ENCODE assay signal across 8 cellular contexts in genomic region chr7:142854505-142855400, GRCh38. TPM values are rescaled to one million over a fixed set of nuclear protein-coding genes. Genes with fewer than 3 reads are reported as not detected.
DNase-seq lines count a peak whose midpoint lies in the region; ATAC-seq and TF ChIP-seq lines count a peak whose summit lies in the region.

A gene with protein sequence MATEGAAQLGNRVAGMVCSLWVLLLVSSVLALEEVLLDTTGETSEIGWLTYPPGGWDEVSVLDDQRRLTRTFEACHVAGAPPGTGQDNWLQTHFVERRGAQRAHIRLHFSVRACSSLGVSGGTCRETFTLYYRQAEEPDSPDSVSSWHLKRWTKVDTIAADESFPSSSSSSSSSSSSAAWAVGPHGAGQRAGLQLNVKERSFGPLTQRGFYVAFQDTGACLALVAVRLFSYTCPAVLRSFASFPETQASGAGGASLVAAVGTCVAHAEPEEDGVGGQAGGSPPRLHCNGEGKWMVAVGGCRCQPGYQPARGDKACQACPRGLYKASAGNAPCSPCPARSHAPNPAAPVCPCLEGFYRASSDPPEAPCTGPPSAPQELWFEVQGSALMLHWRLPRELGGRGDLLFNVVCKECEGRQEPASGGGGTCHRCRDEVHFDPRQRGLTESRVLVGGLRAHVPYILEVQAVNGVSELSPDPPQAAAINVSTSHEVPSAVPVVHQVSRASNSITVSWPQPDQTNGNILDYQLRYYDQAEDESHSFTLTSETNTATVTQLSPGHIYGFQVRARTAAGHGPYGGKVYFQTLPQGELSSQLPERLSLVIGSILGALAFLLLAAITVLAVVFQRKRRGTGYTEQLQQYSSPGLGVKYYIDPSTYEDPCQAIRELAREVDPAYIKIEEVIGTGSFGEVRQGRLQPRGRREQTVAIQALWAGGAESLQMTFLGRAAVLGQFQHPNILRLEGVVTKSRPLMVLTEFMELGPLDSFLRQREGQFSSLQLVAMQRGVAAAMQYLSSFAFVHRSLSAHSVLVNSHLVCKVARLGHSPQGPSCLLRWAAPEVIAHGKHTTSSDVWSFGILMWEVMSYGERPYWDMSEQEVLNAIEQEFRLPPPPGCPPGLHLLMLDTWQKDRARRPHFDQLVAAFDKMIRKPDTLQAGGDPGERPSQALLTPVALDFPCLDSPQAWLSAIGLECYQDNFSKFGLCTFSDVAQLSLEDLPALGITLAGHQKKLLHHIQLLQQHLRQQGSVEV (plus strand): TSS chr7:142855076. CDS start chr7:142863228, 8,152 bp downstream.

- no peak for TF ChIP-seq CTCF in GM12864 (IDR thresholded peaks at IDR 0.05; ENCODE audit: low read depth, low read length, missing control alignments)
- no peak for TF ChIP-seq CTCF in HFFc6 (IDR thresholded peaks at IDR 0.05)
- no peak for TF ChIP-seq CTCF in coronary artery (IDR thresholded peaks at IDR 0.05)

- no peak for DNase-seq in GM12864 (ENCODE audit: low read depth)
- DNase-seq in HFFc6: no peak
- DNase-seq in MV-4-11 (lab: John Stamatoyannopoulos, UW): peak; percentile 51
- DNase-seq in activated CD4-positive, alpha-beta T cell treated with anti-CD3 and anti-CD28 coated beads for 24 hours (ENCODE audit: low read depth in 2 of 2): peak; percentile 47
- DNase-seq in coronary artery (ENCODE audit: low spot score): peak; percentile 87
- peak; percentile 90 for DNase-seq in left lobe of liver (ENCODE audit: low spot score)
- DNase-seq in stimulated activated CD4-positive, alpha-beta T cell treated with anti-CD3 and anti-CD28 coated beads, Interleukin-2, amount 100 ng/mL, for 4 hours (ENCODE audit: low read depth): peak; percentile 26
- no peak for DNase-seq in NCI-H774 (lab: John Stamatoyannopoulos, UW)

- H3K4me3 ChIP-seq in GM12864 (ENCODE audit: low read depth, low read length) (peak within 1 kb of the TSS; percentile 58), coronary artery (peak within 1 kb of the TSS; percentile 81)

- H3K27ac ChIP-seq in coronary artery: peak within 1 kb of the TSS; percentile 33 to 79

- peaks cover 19% of the 10 kb centered on the region for H3K27me3 Mint-ChIP-seq in HFFc6 (ENCODE audit: insufficient read depth)

- peak within 1 kb of the TSS; percentile 93 for H3K4me3 Mint-ChIP-seq in HFFc6

- H3K27ac Mint-ChIP-seq in HFFc6: no peak within 1 kb of the TSS

- no peaks in the 10 kb centered on the region for H3K9me3 Mint-ChIP-seq in HFFc6

- H3K4me1 Mint-ChIP-seq in HFFc6 (ENCODE audit: low read depth): peaks cover 13% of the 10 kb centered on the region

- no peaks in the 10 kb centered on the region for H3K36me3 Mint-ChIP-seq in HFFc6 (ENCODE audit: low read depth)

- ATAC-seq in left lobe of liver: peak; percentile 82

RNA-seq across cellular contexts. Expression of the gene that starts here (rescaled TPM):
- total RNA-seq in HFFc6 (2021; fragmentation: NEBNext Ultra II Directional; extraction: Animal tissue kit (Norgen Biotek cat#: 25700)): under 1 TPM; 0.26 to 0.69 (median 0.33) TPM
- total RNA-seq in left lobe of liver: 5.1 TPM

Comparison
In these comparisons a context has a peak if more than half of its experiments do, and no peak if none do; other contexts are left out.
1. DNase-seq: peak in MV-4-11 (single experiment), activated CD4-positive, alpha-beta T cell treated with anti-CD3 and anti-CD28 coated beads for 24 hours (2 of 2), coronary artery (single experiment), left lobe of liver (single experiment) and stimulated activated CD4-positive, alpha-beta T cell treated with anti-CD3 and anti-CD28 coated beads, Interleukin-2, amount 100 ng/mL, for 4 hours (single experiment); none in GM12864 (single experiment), HFFc6 (single experiment) and NCI-H774 (single experiment).